In the genomic region with DNA sequence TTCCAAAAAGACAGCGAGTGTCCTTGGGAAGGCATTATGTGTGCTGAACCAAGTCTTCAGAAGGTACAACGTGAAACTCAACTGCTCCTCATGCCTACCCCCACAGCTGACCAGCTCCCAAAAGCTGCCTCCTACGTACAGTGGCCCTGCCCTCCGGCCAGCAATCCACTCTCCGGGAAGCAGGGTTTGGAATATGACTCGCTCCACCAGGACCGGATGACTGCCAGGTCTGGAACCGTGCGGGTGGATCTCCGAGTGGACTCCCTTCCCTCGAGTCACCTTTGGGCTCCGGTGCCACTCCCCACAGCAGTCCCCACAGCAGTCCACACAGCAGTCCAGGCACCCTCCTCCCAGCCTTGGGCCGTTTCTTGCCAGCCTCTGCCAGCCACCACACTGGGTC, we compare ENCODE assay signal across 30 cellular contexts. TPM values are rescaled to one million over a fixed set of nuclear protein-coding genes. Genes with fewer than 3 reads are reported as not detected.
A peak's percentile ranks its signal among the peaks of the same experiment; 100 is the strongest.
DNase-seq lines count a peak whose midpoint lies in the region; ATAC-seq, FAIRE-seq and TF ChIP-seq lines count a peak whose summit lies in the region.
"Had no signal": no experiment of that assay in that cellular context is flagged by ENCODE, and none has a peak within 500 bp of the region (broad histone marks: within the 10 kb centered on the region; RNA-seq: fewer than 3 reads in every experiment).

No MANE protein-coding gene starts in this region.

- no peak overlapping the region for H3K27ac Mint-ChIP-seq in activated CD4-positive, alpha-beta T cell treated with anti-CD3 and anti-CD28 coated beads, Interleukin-2, amount 10 ng/mL, durations not matched to agents 7 days and 5 days
- no peak overlapping the region for H3K27ac Mint-ChIP-seq in T-cell
- H3K27ac Mint-ChIP-seq: activated CD8-positive, alpha-beta T cell treated with anti-CD3 and anti-CD28 coated beads for 36 hours; activated naive CD8-positive, alpha-beta T cell treated with anti-CD3 and anti-CD28 coated beads, Interleukin-2, amount 10 ng/mL, durations not matched to agents 7 days and 5 days had no signal

- H3K4me1 ChIP-seq in PC-3 (ENCODE audit: insufficient read depth, low read length) (peaks cover 7% of the 10 kb centered on the region; the same call in 1 of the 2 replicates), HepG2 (ENCODE audit: insufficient read depth, low read length) (peaks cover 43% of the 10 kb centered on the region), skeletal muscle satellite cell (ENCODE audit: control insufficient read depth, insufficient read depth, low read length) (no peaks in the 10 kb centered on the region)
- H3K4me1 ChIP-seq: foreskin keratinocyte, prostate gland had no signal

- H3K36me3 ChIP-seq in PC-3 (ENCODE audit: low read depth, low read length) (no peaks in the 10 kb centered on the region), HepG2 (replicated peaks in 1 of 2; ENCODE audit: control insufficient read depth in 1 of 2, insufficient read depth in 2 of 2, low read length in 2 of 2) (no peaks in the 10 kb centered on the region), skeletal muscle satellite cell (ENCODE audit: insufficient read depth, low read length) (no peaks in the 10 kb centered on the region)
- H3K36me3 ChIP-seq: prostate gland had no signal

- H3K9me3 ChIP-seq in PC-3 (ENCODE audit: low read length) (no peaks in the 10 kb centered on the region), HepG2 (ENCODE audit: low read length) (no peaks in the 10 kb centered on the region), skeletal muscle satellite cell (replicated peaks; ENCODE audit: low read length) (no peaks in the 10 kb centered on the region)
- H3K9me3 ChIP-seq: mucosa of descending colon, prostate gland had no signal

- H3K9me2 ChIP-seq in PC-3 (replicated peaks; ENCODE audit: low read length) = no peaks in the 10 kb centered on the region

- no peak overlapping the region for H3K4me3 ChIP-seq in PC-3 (ENCODE audit: low read length)
- H3K4me3 ChIP-seq in HepG2 (replicated peaks in 1 of 3; ENCODE audit: insufficient read depth in 1 of 3, low read depth in 2 of 3, low read length in 3 of 3) = no peak overlapping the region
- no peak overlapping the region for H3K4me3 ChIP-seq in skeletal muscle satellite cell (ENCODE audit: low read length)
- H3K4me3 ChIP-seq: mucosa of descending colon, prostate gland, skin epidermis had no signal

- peak overlapping the region; percentile 6 for H3K4me2 ChIP-seq in PC-3 (ENCODE audit: low read length)
- H3K4me2 ChIP-seq in HepG2 (ENCODE audit: low read depth, low read length) = no peak overlapping the region
- peak overlapping the region; percentile 1 for H3K4me2 ChIP-seq in skeletal muscle satellite cell (ENCODE audit: low read length)

- 73% methylated on average over 13 of the region's 13 CpGs for WGBS in HepG2 (ENCODE audit: low lambda C conversion rate)

- H3F3A ChIP-seq in PC-3 (ENCODE audit: low read length, unreplicated experiment) = no peaks in the 10 kb centered on the region

- no TSS peak for BruUV-seq in PC-3 (replicated peaks; lab: Mats Ljungman, UMichigan)
- no TSS peak for BruUV-seq in HepG2 (replicated peaks; lab: Mats Ljungman, UMichigan)

- no peak for ATAC-seq in Right ventricle myocardium inferior
- ATAC-seq in left ventricle myocardium superior = no peak
- ATAC-seq in PC-3 = peak; percentile 59
- no peak for ATAC-seq in HepG2
- no peak for ATAC-seq in T-cell (replicated peaks in 1 of 4)
- ATAC-seq: activated CD8-positive, alpha-beta T cell treated with anti-CD3 and anti-CD28 coated beads for 36 hours; foreskin keratinocyte; mucosa of descending colon had no signal

- H3K79me2 ChIP-seq in PC-3 (ENCODE audit: low read length) = no peaks in the 10 kb centered on the region
- H3K79me2 ChIP-seq in HepG2 (ENCODE audit: insufficient read depth, low read length) = no peaks in the 10 kb centered on the region

- H3K27me3 Mint-ChIP-seq in activated CD4-positive, alpha-beta T cell treated with anti-CD3 and anti-CD28 coated beads, Interleukin-2, amount 10 ng/mL, durations not matched to agents 7 days and 5 days = peaks cover 32% of the 10 kb centered on the region
- peaks cover 35 to 51% of the 10 kb centered on the region in 2 donors for H3K27me3 Mint-ChIP-seq in T-cell

- no peak for TF ChIP-seq CTCF in PC-3 (conservative IDR thresholded peaks at IDR 0.05; ENCODE audit: low read depth, low read length)
- TF ChIP-seq CTCF in HepG2 (CRISPR knock-in tag; IDR thresholded peaks at IDR 0.05) = no peak

- in situ Hi-C loops in HepG2 (cut with HindIII; ENCODE audit: extremely low pct_ligation_motif_present, low pct_unique_long_range_greater_than_20kb) = no loop called here

- H3K9ac ChIP-seq in PC-3 (ENCODE audit: low read length) (no peak overlapping the region), HepG2 (ENCODE audit: insufficient read depth, low read depth, low read length) (no peak overlapping the region), skeletal muscle satellite cell (ENCODE audit: low read depth, low read length) (no peak overlapping the region)

- no peak for TF ChIP-seq RAD21 in HepG2 (CRISPR knock-in tag; IDR thresholded peaks at IDR 0.05)

- TF ChIP-seq POLR2A in HepG2 (IDR thresholded peaks at IDR 0.05; ENCODE audit: insufficient read depth in 1 of 2, low read depth in 2 of 2, low read length in 2 of 2) = no peak

- no peak for FAIRE-seq in HepG2 (lab: Jason Lieb, UNC)

- H2AFZ ChIP-seq in PC-3 (ENCODE audit: low read length) (no peak overlapping the region), HepG2 (ENCODE audit: low read length) (no peak overlapping the region)

- no peak overlapping the region for H3K4me3 Mint-ChIP-seq in activated CD4-positive, alpha-beta T cell treated with anti-CD3 and anti-CD28 coated beads, Interleukin-2, amount 10 ng/mL, durations not matched to agents 7 days and 5 days
- H3K4me3 Mint-ChIP-seq in T-cell = no peak overlapping the region
- H3K4me3 Mint-ChIP-seq: activated CD8-positive, alpha-beta T cell treated with anti-CD3 and anti-CD28 coated beads for 36 hours; activated naive CD8-positive, alpha-beta T cell treated with anti-CD3 and anti-CD28 coated beads, Interleukin-2, amount 10 ng/mL, durations not matched to agents 7 days and 5 days; CD4-positive, alpha-beta memory T cell had no signal

- H4K20me1 ChIP-seq in PC-3 (ENCODE audit: low read length) (no peaks in the 10 kb centered on the region), HepG2 (ENCODE audit: insufficient read depth, low read length) (peaks cover 7% of the 10 kb centered on the region; the same call in 1 of the 2 replicates)

- H3K4me1 Mint-ChIP-seq in activated CD4-positive, alpha-beta T cell treated with anti-CD3 and anti-CD28 coated beads, Interleukin-2, amount 10 ng/mL, durations not matched to agents 7 days and 5 days = peaks cover 8% of the 10 kb centered on the region
- H3K4me1 Mint-ChIP-seq in T-cell = peaks cover 9 to 11% (median 10%) of the 10 kb centered on the region in 3 donors

- no peak for TF ChIP-seq EP300 in HepG2 (IDR thresholded peaks at IDR 0.05; ENCODE audit: low read depth in 2 of 2, low read length in 2 of 2)
- no peak for TF ChIP-seq EP300 in HepG2 (CRISPR knock-in tag; IDR thresholded peaks at IDR 0.05; ENCODE audit: borderline replicate concordance)

- CTCF ChIA-PET in PC-3 (lab: Charles Lee) = no interaction called here
- CTCF ChIA-PET in HepG2 (lab: Yijun Ruan, JAX; ENCODE audit: low intra/inter-chr PET ratio, low total read pairs) = no interaction called here
- CTCF ChIA-PET in activated CD4-positive, alpha-beta T cell treated with anti-CD3 and anti-CD28 coated beads, Interleukin-2, amount 10 ng/mL, durations not matched to agents 7 days and 5 days (lab: Charles Lee) = no interaction called here
- CTCF ChIA-PET in T-cell (lab: Charles Lee) = no interaction called here

- POLR2A ChIA-PET in PC-3 (lab: Charles Lee; ENCODE audit: unreplicated experiment) (no interaction called here), HepG2 (lab: Yijun Ruan, JAX) (no interaction called here), T-cell (lab: Charles Lee) (no interaction called here)
- POLR2A ChIA-PET in activated CD4-positive, alpha-beta T cell treated with anti-CD3 and anti-CD28 coated beads, Interleukin-2, amount 10 ng/mL, durations not matched to agents 7 days and 5 days (lab: Charles Lee) = no interaction called here

- intact Hi-C loops in Right ventricle myocardium inferior (cut with DNase I) = no loop called here
- intact Hi-C loops in left ventricle myocardium superior (cut with micrococcal nuclease) = no loop called here
- intact Hi-C loops in PC-3 (cut with micrococcal nuclease) = no loop called here
- intact Hi-C loops in HepG2 (cut with micrococcal nuclease; ENCODE audit: unreplicated experiment) = no loop called here

- no peak overlapping the region for H3K27ac ChIP-seq in PC-3 (ENCODE audit: low read length)
- no peak overlapping the region for H3K27ac ChIP-seq in HepG2 (ENCODE audit: extremely low read length, insufficient read depth, low read length)
- H3K27ac ChIP-seq: foreskin keratinocyte, prostate gland, skin epidermis had no signal

- peak; percentile 32 for DNase-seq in Right ventricle myocardium inferior (ENCODE audit: missing footprints)
- no peak for DNase-seq in left ventricle myocardium superior
- peak; percentile 39 for DNase-seq in PC-3
- no peak for DNase-seq in HepG2 (ENCODE audit: low spot score)
- no peak for DNase-seq in activated CD4-positive, alpha-beta T cell treated with anti-CD3 and anti-CD28 coated beads, Interleukin-2, amount 10 ng/mL, durations not matched to agents 7 days and 5 days
- no peak for DNase-seq in effector CD8-positive, alpha-beta T cell (lab: John Stamatoyannopoulos, UW)
- no peak for DNase-seq in T-cell
- DNase-seq: 8988T; activated effector memory CD4-positive, alpha-beta T cell treated with Interleukin-2 at 50 U/mL for 16 hours; activated naive CD8-positive, alpha-beta T cell treated with anti-CD3 and anti-CD28 coated beads, Interleukin-2, amount 10 ng/mL, durations not matched to agents 7 days and 5 days; activated T-cell treated with anti-CD3 and anti-CD28 coated beads for 4 hours; CD4-positive, alpha-beta memory T cell; cerebellar nuclear complex; DMS 273 treated with DMSO at 0.1 percent for 48 hours; erythroblast; foreskin keratinocyte; hypothalamus; mucosa of descending colon; NCI-H1417; NCI-H2081 treated with DMSO at 0.1 percent for 48 hours; NCI-H446; stimulated activated CD4-positive, alpha-beta T cell treated with anti-CD3 and anti-CD28 coated beads, Interleukin-2, amount 100 ng/mL, for 24 hours had no signal

- no peaks in the 10 kb centered on the region for H3K36me3 Mint-ChIP-seq in activated CD4-positive, alpha-beta T cell treated with anti-CD3 and anti-CD28 coated beads, Interleukin-2, amount 10 ng/mL, durations not matched to agents 7 days and 5 days (ENCODE audit: low read depth)
- H3K36me3 Mint-ChIP-seq in T-cell = no peaks in the 10 kb centered on the region

- H3K9me3 Mint-ChIP-seq in activated CD4-positive, alpha-beta T cell treated with anti-CD3 and anti-CD28 coated beads, Interleukin-2, amount 10 ng/mL, durations not matched to agents 7 days and 5 days = no peaks in the 10 kb centered on the region
- H3K9me3 Mint-ChIP-seq in T-cell = no peaks in the 10 kb centered on the region
- H3K9me3 Mint-ChIP-seq: activated CD8-positive, alpha-beta T cell treated with anti-CD3 and anti-CD28 coated beads for 36 hours; activated naive CD8-positive, alpha-beta T cell treated with anti-CD3 and anti-CD28 coated beads, Interleukin-2, amount 10 ng/mL, durations not matched to agents 7 days and 5 days had no signal

- H3K27me3 ChIP-seq in PC-3 (ENCODE audit: low read length) (no peaks in the 10 kb centered on the region), HepG2 (ENCODE audit: control insufficient read depth in 1 of 2, insufficient read depth in 2 of 2, low read length in 2 of 2) (peaks cover 2 to 18% of the 10 kb centered on the region in 2 experiments; a peak in 3 of 5 replicates), skeletal muscle satellite cell (ENCODE audit: control insufficient read depth, insufficient read depth, low read length) (peaks cover 16% of the 10 kb centered on the region)

RNA-seq across cellular contexts. Expression of gene ZBTB46, which starts 4.3 kb away (rescaled TPM):
- total RNA-seq in Right ventricle myocardium inferior (13.8 TPM), left ventricle myocardium superior (13.1 TPM), PC-3 (2014; rRNA removed) (2.8 and 7.3 TPM in 2 replicates), HepG2 (2016; rRNA removed; fragmentation: Illumina TruSeq; extraction: Trizol) (10.9 and 13.5 TPM in 2 replicates), T-cell (under 1 TPM; 0.20 to 0.95 (median 0.30) TPM)
- total RNA-seq in HepG2 (2016; cell fraction: cytosol; rRNA removed; fragmentation: Illumina TruSeq; extraction: Trizol; ENCODE audit: low read depth) = 74.9 and 80.6 TPM in 2 replicates
- total RNA-seq in HepG2 (2016; cell fraction: insoluble cytoplasmic fraction; rRNA removed; fragmentation: Illumina TruSeq; extraction: Trizol) = 10.9 and 15.4 TPM in 2 replicates
- total RNA-seq in HepG2 (2016; cell fraction: membrane; rRNA removed; fragmentation: Illumina TruSeq; extraction: Trizol) = 51.8 and 55.2 TPM in 2 replicates
- total RNA-seq in HepG2 (2016; cell fraction: nucleus; rRNA removed; fragmentation: Illumina TruSeq; extraction: Trizol) = 8.7 and 9.2 TPM in 2 replicates
- 1.6 and 2.7 TPM in 2 replicates for polyA plus RNA-seq in HepG2 (2011; rRNA removed)
- 1.6 and 2.0 TPM in 2 replicates for polyA plus RNA-seq in HepG2 (2011; cell fraction: cytosol; rRNA removed)
- polyA plus RNA-seq in HepG2 (2011; cell fraction: nucleus; rRNA removed) = 7.2 and 7.6 TPM in 2 replicates
- 3.8 and 5.3 TPM in 2 replicates for polyA plus RNA-seq in HepG2 (2012)
- 0.45 and 0.85 TPM in 2 replicates for polyA plus RNA-seq in HepG2 (2016; cell fraction: cytosol; fragmentation: Illumina TruSeq; extraction: Trizol; ENCODE audit: low read depth)
- polyA plus RNA-seq in HepG2 (2016; cell fraction: insoluble cytoplasmic fraction; fragmentation: Illumina TruSeq; extraction: Trizol; ENCODE audit: low read depth) = 3.9 and 4.2 TPM in 2 replicates
- 1.4 and 1.5 TPM in 2 replicates for polyA plus RNA-seq in HepG2 (2016; cell fraction: membrane; fragmentation: Illumina TruSeq; extraction: Trizol; ENCODE audit: low read depth)
- polyA plus RNA-seq in HepG2 (2016; cell fraction: nucleus; fragmentation: Illumina TruSeq; extraction: Trizol; ENCODE audit: insufficient read depth, low read depth) = 7.1 and 7.5 TPM in 2 replicates
- 18.8 and 33.6 TPM in 2 replicates for polyA minus RNA-seq in HepG2 (2011; rRNA and poly(A)+ RNA removed; ENCODE audit: low replicate concordance)
- polyA minus RNA-seq in HepG2 (2011; cell fraction: cytosol; rRNA and poly(A)+ RNA removed) = 8.3 and 9.0 TPM in 2 replicates
- 5.4 and 9.1 TPM in 2 replicates for polyA minus RNA-seq in HepG2 (2011; cell fraction: nucleus; rRNA and poly(A)+ RNA removed)
- total RNA-seq in skeletal muscle satellite cell (2012; rRNA removed) = 1.0 and 1.3 TPM in 2 replicates
- total RNA-seq in activated CD4-positive, alpha-beta T cell treated with anti-CD3 and anti-CD28 coated beads, Interleukin-2, amount 10 ng/mL, durations not matched to agents 7 days and 5 days = not detected

RNA-seq across cellular contexts. Expression of gene ABHD16B, which starts 34.5 kb away (rescaled TPM):
- total RNA-seq in Right ventricle myocardium inferior = not detected
- not detected for total RNA-seq in left ventricle myocardium superior
- not detected in 2 replicates for total RNA-seq in PC-3 (2014; rRNA removed)
- total RNA-seq in HepG2 (2016; rRNA removed; fragmentation: Illumina TruSeq; extraction: Trizol) = not detected in 2 replicates
- total RNA-seq in HepG2 (2016; cell fraction: cytosol; rRNA removed; fragmentation: Illumina TruSeq; extraction: Trizol; ENCODE audit: low read depth) = not detected in 2 replicates
- total RNA-seq in HepG2 (2016; cell fraction: insoluble cytoplasmic fraction; rRNA removed; fragmentation: Illumina TruSeq; extraction: Trizol) = not detected in 2 replicates
- total RNA-seq in HepG2 (2016; cell fraction: membrane; rRNA removed; fragmentation: Illumina TruSeq; extraction: Trizol) = not detected in 2 replicates
- not detected in 2 replicates for total RNA-seq in HepG2 (2016; cell fraction: nucleus; rRNA removed; fragmentation: Illumina TruSeq; extraction: Trizol)
- polyA plus RNA-seq in HepG2 (2011; rRNA removed) = not detected in 2 replicates
- polyA plus RNA-seq in HepG2 (2011; cell fraction: cytosol; rRNA removed) = not detected in 2 replicates
- not detected in 2 replicates for polyA plus RNA-seq in HepG2 (2011; cell fraction: nucleus; rRNA removed)
- polyA plus RNA-seq in HepG2 (2012) = not detected in 2 replicates
- polyA plus RNA-seq in HepG2 (2016; cell fraction: cytosol; fragmentation: Illumina TruSeq; extraction: Trizol; ENCODE audit: low read depth) = not detected in 2 replicates
- not detected in 2 replicates for polyA plus RNA-seq in HepG2 (2016; cell fraction: insoluble cytoplasmic fraction; fragmentation: Illumina TruSeq; extraction: Trizol; ENCODE audit: low read depth)
- not detected in 2 replicates for polyA plus RNA-seq in HepG2 (2016; cell fraction: membrane; fragmentation: Illumina TruSeq; extraction: Trizol; ENCODE audit: low read depth)
- not detected in 2 replicates for polyA plus RNA-seq in HepG2 (2016; cell fraction: nucleus; fragmentation: Illumina TruSeq; extraction: Trizol; ENCODE audit: insufficient read depth, low read depth)
- polyA minus RNA-seq in HepG2 (2011; rRNA and poly(A)+ RNA removed; ENCODE audit: low replicate concordance) = not detected in 2 replicates
- not detected in 2 replicates for polyA minus RNA-seq in HepG2 (2011; cell fraction: cytosol; rRNA and poly(A)+ RNA removed)
- not detected in 2 replicates for polyA minus RNA-seq in HepG2 (2011; cell fraction: nucleus; rRNA and poly(A)+ RNA removed)
- total RNA-seq in skeletal muscle satellite cell (2012; rRNA removed) = not detected in 2 replicates
- total RNA-seq in activated CD4-positive, alpha-beta T cell treated with anti-CD3 and anti-CD28 coated beads, Interleukin-2, amount 10 ng/mL, durations not matched to agents 7 days and 5 days = not detected
- not detected for total RNA-seq in T-cell
- total RNA-seq: activated CD8-positive, alpha-beta T cell treated with anti-CD3 and anti-CD28 coated beads for 36 hours; activated naive CD8-positive, alpha-beta T cell treated with anti-CD3 and anti-CD28 coated beads, Interleukin-2, amount 10 ng/mL, durations not matched to agents 7 days and 5 days; CD4-positive, alpha-beta memory T cell; foreskin keratinocyte; H4; lower leg skin; mucosa of descending colon; urinary bladder had no signal
- polyA plus RNA-seq: CD4-positive, alpha-beta memory T cell; foreskin keratinocyte; neural cell had no signal

RNA-seq across cellular contexts. Expression of gene TPD52L2, which starts 38.3 kb away (rescaled TPM):
- total RNA-seq in Right ventricle myocardium inferior (78.0 TPM), left ventricle myocardium superior (78.0 TPM), PC-3 (2014; rRNA removed) (147 and 167 TPM in 2 replicates), HepG2 (2016; rRNA removed; fragmentation: Illumina TruSeq; extraction: Trizol) (156 and 187 TPM in 2 replicates), T-cell (10 to 100 TPM; 27.8 to 44.1 (median 39.3) TPM)
- total RNA-seq in HepG2 (2016; cell fraction: cytosol; rRNA removed; fragmentation: Illumina TruSeq; extraction: Trizol; ENCODE audit: low read depth) = 17.3 and 18.9 TPM in 2 replicates
- total RNA-seq in HepG2 (2016; cell fraction: insoluble cytoplasmic fraction; rRNA removed; fragmentation: Illumina TruSeq; extraction: Trizol) = 159 and 183 TPM in 2 replicates
- total RNA-seq in HepG2 (2016; cell fraction: membrane; rRNA removed; fragmentation: Illumina TruSeq; extraction: Trizol) = 68.0 and 74.8 TPM in 2 replicates
- 80.6 and 85.7 TPM in 2 replicates for total RNA-seq in HepG2 (2016; cell fraction: nucleus; rRNA removed; fragmentation: Illumina TruSeq; extraction: Trizol)
- polyA plus RNA-seq in HepG2 (2011; rRNA removed) = 184 and 198 TPM in 2 replicates
- polyA plus RNA-seq in HepG2 (2011; cell fraction: cytosol; rRNA removed) = 197 and 204 TPM in 2 replicates
- polyA plus RNA-seq in HepG2 (2011; cell fraction: nucleus; rRNA removed) = 163 and 169 TPM in 2 replicates
- polyA plus RNA-seq in HepG2 (2012) = 96.3 and 115 TPM in 2 replicates
- 18.7 and 19.4 TPM in 2 replicates for polyA plus RNA-seq in HepG2 (2016; cell fraction: cytosol; fragmentation: Illumina TruSeq; extraction: Trizol; ENCODE audit: low read depth)
- 188 and 207 TPM in 2 replicates for polyA plus RNA-seq in HepG2 (2016; cell fraction: insoluble cytoplasmic fraction; fragmentation: Illumina TruSeq; extraction: Trizol; ENCODE audit: low read depth)
- 59.6 and 59.7 TPM in 2 replicates for polyA plus RNA-seq in HepG2 (2016; cell fraction: membrane; fragmentation: Illumina TruSeq; extraction: Trizol; ENCODE audit: low read depth)
- polyA plus RNA-seq in HepG2 (2016; cell fraction: nucleus; fragmentation: Illumina TruSeq; extraction: Trizol; ENCODE audit: insufficient read depth, low read depth) = 162 and 173 TPM in 2 replicates
- polyA minus RNA-seq in HepG2 (2011; rRNA and poly(A)+ RNA removed; ENCODE audit: low replicate concordance) = 128 and 150 TPM in 2 replicates
- 114 and 118 TPM in 2 replicates for polyA minus RNA-seq in HepG2 (2011; cell fraction: cytosol; rRNA and poly(A)+ RNA removed)
- polyA minus RNA-seq in HepG2 (2011; cell fraction: nucleus; rRNA and poly(A)+ RNA removed) = 47.3 and 56.6 TPM in 2 replicates
- 126 and 129 TPM in 2 replicates for total RNA-seq in skeletal muscle satellite cell (2012; rRNA removed)
- 10 to 100 TPM; 39.6 to 41.6 TPM for total RNA-seq in activated CD4-positive, alpha-beta T cell treated with anti-CD3 and anti-CD28 coated beads, Interleukin-2, amount 10 ng/mL, durations not matched to agents 7 days and 5 days

Comparison
In these comparisons a context has a peak if more than half of its experiments do, and no peak if none do; other contexts are left out.
1. DNase-seq: peak in Right ventricle myocardium inferior (single experiment) and PC-3 (single experiment); none in left ventricle myocardium superior (single experiment), HepG2 (single experiment), activated CD4-positive, alpha-beta T cell treated with anti-CD3 and anti-CD28 coated beads, Interleukin-2, amount 10 ng/mL, durations not matched to agents 7 days and 5 days (single experiment), effector CD8-positive, alpha-beta T cell (single experiment) and T-cell (0 of 34).